ENCODE assay signal across 2 cellular contexts in the genomic region with DNA sequence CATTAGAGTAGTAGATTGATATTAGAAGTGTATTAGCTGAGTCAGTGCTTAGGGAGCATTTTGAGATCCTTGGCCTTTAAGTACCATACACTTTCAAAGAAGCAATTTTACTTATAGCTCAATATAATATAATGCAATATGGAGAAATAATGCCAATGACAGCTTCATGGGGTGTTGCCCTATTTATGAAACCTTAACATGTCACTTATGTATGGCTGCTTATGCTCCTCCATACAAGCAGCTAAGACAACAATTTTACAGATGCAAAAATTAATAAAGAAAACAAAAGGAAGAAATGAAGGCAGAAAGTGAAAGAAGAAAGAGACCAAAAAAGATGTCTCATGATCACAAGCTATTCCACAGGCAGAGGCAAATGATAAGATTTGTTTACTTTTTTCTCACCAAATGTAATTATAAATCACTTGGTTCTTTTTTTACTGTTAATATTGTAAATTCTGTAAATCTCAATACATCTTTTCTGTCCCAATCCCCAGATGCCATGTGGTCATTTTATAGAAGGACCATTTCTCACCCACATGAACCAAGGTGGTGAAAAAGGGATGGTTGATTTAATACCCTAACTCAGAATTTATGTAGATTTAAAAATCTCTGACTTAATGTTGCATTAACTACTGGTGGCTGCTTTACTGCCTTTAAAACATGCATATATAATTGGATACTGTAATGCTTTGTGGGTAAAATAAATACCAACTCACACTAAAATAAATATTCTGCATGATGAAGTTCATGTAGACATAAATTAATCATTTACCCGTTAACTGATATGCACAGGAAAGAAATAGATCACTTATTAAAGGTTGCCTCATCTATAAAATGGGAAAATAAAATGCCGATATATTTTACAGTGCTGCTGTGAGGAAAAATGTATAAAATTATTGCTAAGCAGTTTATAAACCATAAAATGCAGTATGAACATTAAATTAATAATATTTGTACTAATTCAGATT.
TF ChIP-seq lines count a peak whose summit lies in the region.

No MANE protein-coding gene starts in this region.

TF ChIP-seq in HEK293, 187 proteins besides CTCF, POLR2A, EP300 and RAD21:
- TF ChIP-seq ZNF19 (tag by site-specific recombination; IDR thresholded peaks at IDR 0.05; ENCODE audit: low read depth) = no peak
- TF ChIP-seq, protein P1, sequence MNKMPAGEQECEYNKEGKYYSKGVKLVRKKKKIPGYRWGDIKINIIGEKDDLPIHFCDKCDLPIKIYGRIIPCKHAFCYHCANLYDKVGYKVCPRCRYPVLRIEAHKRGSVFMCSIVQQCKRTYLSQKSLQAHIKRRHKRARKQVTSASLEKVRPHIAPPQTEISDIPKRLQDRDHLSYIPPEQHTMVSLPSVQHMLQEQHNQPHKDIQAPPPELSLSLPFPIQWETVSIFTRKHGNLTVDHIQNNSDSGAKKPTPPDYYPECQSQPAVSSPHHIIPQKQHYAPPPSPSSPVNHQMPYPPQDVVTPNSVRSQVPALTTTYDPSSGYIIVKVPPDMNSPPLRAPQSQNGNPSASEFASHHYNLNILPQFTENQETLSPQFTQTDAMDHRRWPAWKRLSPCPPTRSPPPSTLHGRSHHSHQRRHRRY (tag by site-specific recombination; IDR thresholded peaks at IDR 0.05) = no peak
- no peak for TF ChIP-seq SP3 (tag by site-specific recombination; IDR thresholded peaks at IDR 0.05)
- TF ChIP-seq, protein P2, sequence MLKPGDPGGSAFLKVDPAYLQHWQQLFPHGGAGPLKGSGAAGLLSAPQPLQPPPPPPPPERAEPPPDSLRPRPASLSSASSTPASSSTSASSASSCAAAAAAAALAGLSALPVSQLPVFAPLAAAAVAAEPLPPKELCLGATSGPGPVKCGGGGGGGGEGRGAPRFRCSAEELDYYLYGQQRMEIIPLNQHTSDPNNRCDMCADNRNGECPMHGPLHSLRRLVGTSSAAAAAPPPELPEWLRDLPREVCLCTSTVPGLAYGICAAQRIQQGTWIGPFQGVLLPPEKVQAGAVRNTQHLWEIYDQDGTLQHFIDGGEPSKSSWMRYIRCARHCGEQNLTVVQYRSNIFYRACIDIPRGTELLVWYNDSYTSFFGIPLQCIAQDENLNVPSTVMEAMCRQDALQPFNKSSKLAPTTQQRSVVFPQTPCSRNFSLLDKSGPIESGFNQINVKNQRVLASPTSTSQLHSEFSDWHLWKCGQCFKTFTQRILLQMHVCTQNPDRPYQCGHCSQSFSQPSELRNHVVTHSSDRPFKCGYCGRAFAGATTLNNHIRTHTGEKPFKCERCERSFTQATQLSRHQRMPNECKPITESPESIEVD (tag by site-specific recombination; IDR thresholded peaks at IDR 0.05) = peak; percentile 47; the same call in 1 of the 2 replicates
- peak; percentile 68 for TF ChIP-seq PRDM1 (tag by site-specific recombination; IDR thresholded peaks at IDR 0.05)
- no peak for TF ChIP-seq ZNF658 (tag by site-specific recombination; IDR thresholded peaks at IDR 0.05)
- TF ChIP-seq ZNF366 (tag by site-specific recombination; conservative IDR thresholded peaks at IDR 0.05) = peak; percentile 57
- TF ChIP-seq ZNF701 (tag by site-specific recombination; IDR thresholded peaks at IDR 0.05) = no peak

TF ChIP-seq in HepG2, 621 proteins besides CTCF, POLR2A, EP300 and RAD21 (continues in another document):
- TF ChIP-seq ZNF567 (CRISPR knock-in tag; IDR thresholded peaks at IDR 0.05; ENCODE audit: borderline replicate concordance) (no peak), FOXP1 (IDR thresholded peaks at IDR 0.05) (no peak), FOXP1 (CRISPR knock-in tag; IDR thresholded peaks at IDR 0.05) (peak; percentile 31; the same call in 1 of the 2 replicates), NCOA2 (CRISPR knock-in tag; IDR thresholded peaks at IDR 0.05) (peak; percentile 49; the same call in 1 of the 2 replicates), ZNF264 (CRISPR knock-in tag; IDR thresholded peaks at IDR 0.05) (no peak), ZNF326 (CRISPR knock-in tag; IDR thresholded peaks at IDR 0.05; ENCODE audit: borderline replicate concordance) (no peak), CEBPB (IDR thresholded peaks at IDR 0.05; ENCODE audit: borderline replicate concordance, low read depth, low read length) (peak; percentile 67; the same call in 1 of the 2 replicates), MEIS2 (CRISPR knock-in tag; IDR thresholded peaks at IDR 0.05) (no peak), NFIC (IDR thresholded peaks at IDR 0.05; ENCODE audit: low read length) (peak; percentile 50; the same call in 1 of the 2 replicates), RFXAP (CRISPR knock-in tag; IDR thresholded peaks at IDR 0.05; ENCODE audit: borderline replicate concordance) (no peak), FOXA3 (CRISPR knock-in tag; IDR thresholded peaks at IDR 0.05) (peak; percentile 64), HHEX (CRISPR knock-in tag; IDR thresholded peaks at IDR 0.05) (no peak), ATF4 (CRISPR knock-in tag; IDR thresholded peaks at IDR 0.05) (peak in 1 of 2 experiments; percentile 46; a peak in 1 of 4 replicates), HNF1A (IDR thresholded peaks at IDR 0.05; ENCODE audit: low read depth) (peak; percentile 95), HNF1A (CRISPR knock-in tag; IDR thresholded peaks at IDR 0.05; ENCODE audit: borderline replicate concordance) (peak; percentile 79; the same call in 1 of the 2 replicates), USF2 (IDR thresholded peaks at IDR 0.05; ENCODE audit: low read depth, low read length) (no peak), USF2 (CRISPR knock-in tag; IDR thresholded peaks at IDR 0.05; ENCODE audit: borderline replicate concordance) (no peak), ARID3A (IDR thresholded peaks at IDR 0.05; ENCODE audit: low read depth, low read length) (peak; percentile 99), ATF7 (IDR thresholded peaks at IDR 0.05) (peak; percentile 4; the same call in 1 of the 2 replicates), ATF7 (CRISPR knock-in tag; IDR thresholded peaks at IDR 0.05) (no peak), HNRNPUL1 (IDR thresholded peaks at IDR 0.05; ENCODE audit: low read depth, low read length) (peak; percentile 96), CHD4 (IDR thresholded peaks at IDR 0.05; ENCODE audit: borderline replicate concordance, low read length) (0 out of 2 replicates have a peak, but pooled peaks have one; percentile 37), ZNF777 (CRISPR knock-in tag; IDR thresholded peaks at IDR 0.05) (no peak), MYC (CRISPR knock-in tag; IDR thresholded peaks at IDR 0.05; ENCODE audit: borderline replicate concordance) (no peak), SIX1 (CRISPR knock-in tag; IDR thresholded peaks at IDR 0.05; ENCODE audit: borderline replicate concordance) (peak; percentile 16; the same call in 1 of the 2 replicates)
- TF ChIP-seq, protein P3, sequence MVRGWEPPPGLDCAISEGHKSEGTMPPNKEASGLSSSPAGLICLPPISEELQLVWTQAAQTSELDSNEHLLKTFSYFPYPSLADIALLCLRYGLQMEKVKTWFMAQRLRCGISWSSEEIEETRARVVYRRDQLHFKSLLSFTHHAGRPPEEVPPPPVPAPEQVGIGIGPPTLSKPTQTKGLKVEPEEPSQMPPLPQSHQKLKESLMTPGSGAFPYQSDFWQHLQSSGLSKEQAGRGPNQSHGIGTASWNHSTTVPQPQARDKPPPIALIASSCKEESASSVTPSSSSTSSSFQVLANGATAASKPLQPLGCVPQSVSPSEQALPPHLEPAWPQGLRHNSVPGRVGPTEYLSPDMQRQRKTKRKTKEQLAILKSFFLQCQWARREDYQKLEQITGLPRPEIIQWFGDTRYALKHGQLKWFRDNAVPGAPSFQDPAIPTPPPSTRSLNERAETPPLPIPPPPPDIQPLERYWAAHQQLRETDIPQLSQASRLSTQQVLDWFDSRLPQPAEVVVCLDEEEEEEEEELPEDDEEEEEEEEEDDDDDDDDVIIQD (CRISPR knock-in tag; IDR thresholded peaks at IDR 0.05; ENCODE audit: low read depth) = peak; percentile 30; the same call in 1 of the 2 replicates
- TF ChIP-seq, protein P4, sequence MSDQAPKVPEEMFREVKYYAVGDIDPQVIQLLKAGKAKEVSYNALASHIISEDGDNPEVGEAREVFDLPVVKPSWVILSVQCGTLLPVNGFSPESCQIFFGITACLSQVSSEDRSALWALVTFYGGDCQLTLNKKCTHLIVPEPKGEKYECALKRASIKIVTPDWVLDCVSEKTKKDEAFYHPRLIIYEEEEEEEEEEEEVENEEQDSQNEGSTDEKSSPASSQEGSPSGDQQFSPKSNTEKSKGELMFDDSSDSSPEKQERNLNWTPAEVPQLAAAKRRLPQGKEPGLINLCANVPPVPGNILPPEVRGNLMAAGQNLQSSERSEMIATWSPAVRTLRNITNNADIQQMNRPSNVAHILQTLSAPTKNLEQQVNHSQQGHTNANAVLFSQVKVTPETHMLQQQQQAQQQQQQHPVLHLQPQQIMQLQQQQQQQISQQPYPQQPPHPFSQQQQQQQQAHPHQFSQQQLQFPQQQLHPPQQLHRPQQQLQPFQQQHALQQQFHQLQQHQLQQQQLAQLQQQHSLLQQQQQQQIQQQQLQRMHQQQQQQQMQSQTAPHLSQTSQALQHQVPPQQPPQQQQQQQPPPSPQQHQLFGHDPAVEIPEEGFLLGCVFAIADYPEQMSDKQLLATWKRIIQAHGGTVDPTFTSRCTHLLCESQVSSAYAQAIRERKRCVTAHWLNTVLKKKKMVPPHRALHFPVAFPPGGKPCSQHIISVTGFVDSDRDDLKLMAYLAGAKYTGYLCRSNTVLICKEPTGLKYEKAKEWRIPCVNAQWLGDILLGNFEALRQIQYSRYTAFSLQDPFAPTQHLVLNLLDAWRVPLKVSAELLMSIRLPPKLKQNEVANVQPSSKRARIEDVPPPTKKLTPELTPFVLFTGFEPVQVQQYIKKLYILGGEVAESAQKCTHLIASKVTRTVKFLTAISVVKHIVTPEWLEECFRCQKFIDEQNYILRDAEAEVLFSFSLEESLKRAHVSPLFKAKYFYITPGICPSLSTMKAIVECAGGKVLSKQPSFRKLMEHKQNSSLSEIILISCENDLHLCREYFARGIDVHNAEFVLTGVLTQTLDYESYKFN (CRISPR knock-in tag; conservative IDR thresholded peaks at IDR 0.05) = peak; percentile 54; the same call in 1 of the 2 replicates
